ENCODE assay signal across 1 cellular context in the genomic region with DNA sequence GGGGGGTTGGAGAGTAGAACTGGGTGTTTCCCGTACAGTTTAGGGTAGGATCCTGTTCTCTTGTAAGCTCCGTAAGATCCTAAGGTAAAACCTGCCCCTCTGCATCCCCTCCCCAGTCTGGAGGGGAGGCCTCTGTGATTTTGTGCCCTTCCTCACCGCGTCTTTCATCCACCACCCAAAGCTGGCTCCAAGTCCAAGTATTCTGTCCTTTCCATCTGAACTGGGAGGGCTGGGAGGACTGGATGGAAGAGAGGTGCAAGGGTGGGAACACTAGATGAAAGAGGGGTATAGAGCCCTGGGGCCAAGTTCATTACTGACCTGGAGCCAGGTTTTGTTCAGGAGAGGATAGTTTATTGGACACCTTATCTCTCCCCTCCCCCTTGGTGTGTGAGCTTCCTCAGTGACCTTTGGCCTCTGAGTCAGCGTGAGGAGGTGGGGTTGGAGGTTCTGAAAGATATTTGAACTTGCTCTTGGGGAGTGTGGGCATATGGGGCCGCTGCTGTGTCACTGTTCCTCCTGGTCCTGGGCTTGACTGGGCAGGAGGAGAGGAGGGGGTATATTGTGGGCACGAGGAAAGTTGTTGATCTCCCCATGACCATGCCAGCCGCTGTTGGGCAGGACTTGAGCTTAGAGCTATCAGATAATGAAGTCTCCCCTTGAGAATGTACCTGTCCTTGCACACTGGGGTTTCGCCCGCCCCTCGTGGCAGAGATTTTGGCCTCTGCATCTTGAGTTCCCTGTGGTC.
A peak's percentile ranks its signal among the peaks of the same experiment; 100 is the strongest.
TF ChIP-seq lines count a peak whose summit lies in the region.

No MANE protein-coding gene starts in this region.

TF ChIP-seq in HepG2, 621 proteins besides CTCF, POLR2A, EP300 and RAD21 (continued from another document and continues in another):
- TF ChIP-seq, protein P1, sequence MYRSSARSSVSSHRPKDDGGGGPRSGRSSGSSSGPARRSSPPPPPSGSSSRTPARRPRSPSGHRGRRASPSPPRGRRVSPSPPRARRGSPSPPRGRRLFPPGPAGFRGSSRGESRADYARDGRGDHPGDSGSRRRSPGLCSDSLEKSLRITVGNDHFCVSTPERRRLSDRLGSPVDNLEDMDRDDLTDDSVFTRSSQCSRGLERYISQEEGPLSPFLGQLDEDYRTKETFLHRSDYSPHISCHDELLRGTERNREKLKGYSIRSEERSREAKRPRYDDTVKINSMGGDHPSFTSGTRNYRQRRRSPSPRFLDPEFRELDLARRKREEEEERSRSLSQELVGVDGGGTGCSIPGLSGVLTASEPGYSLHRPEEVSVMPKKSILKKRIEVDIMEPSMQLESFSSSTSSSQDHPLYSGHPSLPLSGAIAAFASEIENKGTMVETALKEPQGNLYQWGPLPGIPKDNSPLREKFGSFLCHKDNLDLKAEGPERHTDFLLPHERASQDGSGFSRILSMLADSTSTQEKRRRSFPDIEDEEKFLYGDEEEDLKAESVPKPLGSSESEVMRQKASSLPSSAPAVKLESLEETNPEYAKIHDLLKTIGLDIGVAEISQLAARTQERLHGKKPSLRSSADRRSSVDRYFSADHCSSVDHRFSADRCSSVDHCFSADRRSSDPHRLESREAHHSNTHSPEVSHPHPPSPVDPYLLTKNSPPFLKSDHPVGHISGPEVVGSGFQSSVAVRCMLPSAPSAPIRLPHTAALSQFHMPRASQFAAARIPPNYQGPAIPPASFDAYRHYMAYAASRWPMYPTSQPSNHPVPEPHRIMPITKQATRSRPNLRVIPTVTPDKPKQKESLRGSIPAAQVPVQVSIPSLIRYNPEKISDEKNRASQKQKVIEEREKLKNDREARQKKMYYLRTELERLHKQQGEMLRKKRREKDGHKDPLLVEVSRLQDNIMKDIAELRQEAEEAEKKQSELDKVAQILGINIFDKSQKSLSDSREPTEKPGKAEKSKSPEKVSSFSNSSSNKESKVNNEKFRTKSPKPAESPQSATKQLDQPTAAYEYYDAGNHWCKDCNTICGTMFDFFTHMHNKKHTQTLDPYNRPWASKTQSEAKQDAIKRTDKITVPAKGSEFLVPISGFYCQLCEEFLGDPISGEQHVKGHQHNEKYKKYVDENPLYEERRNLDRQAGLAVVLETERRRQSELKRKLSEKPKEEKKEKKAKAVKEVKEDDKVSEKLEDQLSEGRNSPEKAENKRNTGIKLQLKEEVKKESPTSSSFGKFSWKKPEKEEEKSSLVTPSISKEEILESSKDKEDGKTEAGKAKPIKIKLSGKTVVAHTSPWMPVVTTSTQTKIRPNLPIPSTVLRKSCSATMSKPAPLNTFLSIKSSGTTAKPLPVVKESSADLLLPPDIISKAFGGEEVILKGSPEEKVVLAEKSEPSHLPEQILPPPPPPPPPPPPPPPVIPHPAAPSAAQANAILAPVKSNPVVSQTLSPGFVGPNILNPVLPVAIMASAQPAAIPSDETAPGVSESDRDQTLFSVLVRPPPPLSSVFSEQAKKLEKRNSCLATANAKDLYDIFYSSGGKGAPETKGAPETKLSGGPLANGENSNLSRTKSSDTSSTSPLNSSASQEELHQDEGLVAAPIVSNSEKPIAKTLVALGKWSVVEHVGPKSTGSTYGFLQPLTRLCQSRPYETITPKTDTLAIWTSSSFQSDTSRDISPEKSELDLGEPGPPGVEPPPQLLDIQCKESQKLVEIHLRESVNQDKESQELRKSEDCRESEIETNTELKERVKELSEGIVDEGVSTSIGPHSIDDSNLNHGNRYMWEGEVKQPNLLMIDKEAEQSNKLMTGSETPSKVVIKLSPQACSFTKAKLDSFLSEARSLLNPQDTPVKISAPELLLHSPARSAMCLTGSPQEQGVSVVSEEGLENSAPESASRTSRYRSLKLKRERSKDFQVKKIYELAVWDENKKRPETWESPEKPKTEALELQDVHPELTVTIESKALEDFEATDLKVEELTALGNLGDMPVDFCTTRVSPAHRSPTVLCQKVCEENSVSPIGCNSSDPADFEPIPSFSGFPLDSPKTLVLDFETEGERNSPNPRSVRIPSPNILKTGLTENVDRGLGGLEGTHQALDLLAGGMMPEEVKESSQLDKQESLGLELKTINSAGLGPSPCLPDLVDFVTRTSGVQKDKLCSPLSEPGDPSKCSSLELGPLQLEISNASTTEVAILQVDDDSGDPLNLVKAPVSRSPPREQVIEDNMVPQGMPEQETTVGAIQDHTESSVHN (CRISPR knock-in tag; IDR thresholded peaks at IDR 0.05): peak; percentile 86; the same call in 1 of the 2 replicates
- TF ChIP-seq, protein P2, sequence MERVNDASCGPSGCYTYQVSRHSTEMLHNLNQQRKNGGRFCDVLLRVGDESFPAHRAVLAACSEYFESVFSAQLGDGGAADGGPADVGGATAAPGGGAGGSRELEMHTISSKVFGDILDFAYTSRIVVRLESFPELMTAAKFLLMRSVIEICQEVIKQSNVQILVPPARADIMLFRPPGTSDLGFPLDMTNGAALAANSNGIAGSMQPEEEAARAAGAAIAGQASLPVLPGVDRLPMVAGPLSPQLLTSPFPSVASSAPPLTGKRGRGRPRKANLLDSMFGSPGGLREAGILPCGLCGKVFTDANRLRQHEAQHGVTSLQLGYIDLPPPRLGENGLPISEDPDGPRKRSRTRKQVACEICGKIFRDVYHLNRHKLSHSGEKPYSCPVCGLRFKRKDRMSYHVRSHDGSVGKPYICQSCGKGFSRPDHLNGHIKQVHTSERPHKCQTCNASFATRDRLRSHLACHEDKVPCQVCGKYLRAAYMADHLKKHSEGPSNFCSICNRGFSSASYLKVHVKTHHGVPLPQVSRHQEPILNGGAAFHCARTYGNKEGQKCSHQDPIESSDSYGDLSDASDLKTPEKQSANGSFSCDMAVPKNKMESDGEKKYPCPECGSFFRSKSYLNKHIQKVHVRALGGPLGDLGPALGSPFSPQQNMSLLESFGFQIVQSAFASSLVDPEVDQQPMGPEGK (CRISPR knock-in tag; IDR thresholded peaks at IDR 0.05): peak; percentile 95
- peak; percentile 60; the same call in 1 of the 2 replicates for TF ChIP-seq ZNF44 (CRISPR knock-in tag; IDR thresholded peaks at IDR 0.05)
- TF ChIP-seq ZNF552 (CRISPR knock-in tag; IDR thresholded peaks at IDR 0.05; ENCODE audit: borderline replicate concordance): no peak
- peak; percentile 98 for TF ChIP-seq SP5 (CRISPR knock-in tag; IDR thresholded peaks at IDR 0.05; ENCODE audit: borderline replicate concordance, low read depth)
- TF ChIP-seq RXRA (CRISPR knock-in tag; IDR thresholded peaks at IDR 0.05): peak; percentile 97
- TF ChIP-seq TCF7 (IDR thresholded peaks at IDR 0.05; ENCODE audit: low read depth): peak; percentile 68
- peak; percentile 65; the same call in 1 of the 2 replicates for TF ChIP-seq CEBPG (CRISPR knock-in tag; IDR thresholded peaks at IDR 0.05)
- TF ChIP-seq ZKSCAN8 (CRISPR knock-in tag; IDR thresholded peaks at IDR 0.05; ENCODE audit: borderline replicate concordance): peak; percentile 86; the same call in 1 of the 2 replicates
- no peak; the same call in 1 of the 2 replicates for TF ChIP-seq ZNF547 (CRISPR knock-in tag; IDR thresholded peaks at IDR 0.05)
- peak; percentile 92 for TF ChIP-seq PHF21A (CRISPR knock-in tag; IDR thresholded peaks at IDR 0.05)
- TF ChIP-seq ZFP82 (CRISPR knock-in tag; IDR thresholded peaks at IDR 0.05; ENCODE audit: borderline replicate concordance): peak; percentile 39; the same call in 1 of the 2 replicates
- peak; percentile 75; the same call in 1 of the 2 replicates for TF ChIP-seq ZNF556 (CRISPR knock-in tag; IDR thresholded peaks at IDR 0.05; ENCODE audit: borderline replicate concordance)
- no peak for TF ChIP-seq ZNF678 (CRISPR knock-in tag; IDR thresholded peaks at IDR 0.05)
- peak; percentile 53; the same call in 1 of the 2 replicates for TF ChIP-seq ZNF782 (CRISPR knock-in tag; IDR thresholded peaks at IDR 0.05; ENCODE audit: borderline replicate concordance)
- peak; percentile 88 for TF ChIP-seq TARDBP (CRISPR knock-in tag; IDR thresholded peaks at IDR 0.05)
- peak; percentile 90 for TF ChIP-seq HMG20B (CRISPR knock-in tag; conservative IDR thresholded peaks at IDR 0.05)
- TF ChIP-seq ZNF558 (CRISPR knock-in tag; IDR thresholded peaks at IDR 0.05; ENCODE audit: borderline replicate concordance): peak; percentile 92; the same call in 1 of the 2 replicates
- 0 out of 2 replicates have a peak, but pooled peaks have one; percentile 3 for TF ChIP-seq ZNF773 (CRISPR knock-in tag; IDR thresholded peaks at IDR 0.05; ENCODE audit: borderline replicate concordance)
- TF ChIP-seq AGO1 (IDR thresholded peaks at IDR 0.05; ENCODE audit: low read depth, low read length, poor library complexity, severe bottlenecking): no peak
- TF ChIP-seq SPEN (CRISPR knock-in tag; IDR thresholded peaks at IDR 0.05; ENCODE audit: low read depth): peak; percentile 64; the same call in 1 of the 2 replicates
- no peak for TF ChIP-seq HNRNPUL1 (IDR thresholded peaks at IDR 0.05; ENCODE audit: low read depth, low read length)
- no peak for TF ChIP-seq ZNF549 (CRISPR knock-in tag; IDR thresholded peaks at IDR 0.05)
- TF ChIP-seq ESRRA (CRISPR knock-in tag; IDR thresholded peaks at IDR 0.05; ENCODE audit: low read depth): peak; percentile 25; the same call in 1 of the 2 replicates
- TF ChIP-seq KMT2A (CRISPR knock-in tag; IDR thresholded peaks at IDR 0.05): peak; percentile 59; the same call in 1 of the 2 replicates
- TF ChIP-seq SSRP1 (CRISPR knock-in tag; IDR thresholded peaks at IDR 0.05): peak; percentile 83; the same call in 1 of the 2 replicates
- TF ChIP-seq, protein P3, sequence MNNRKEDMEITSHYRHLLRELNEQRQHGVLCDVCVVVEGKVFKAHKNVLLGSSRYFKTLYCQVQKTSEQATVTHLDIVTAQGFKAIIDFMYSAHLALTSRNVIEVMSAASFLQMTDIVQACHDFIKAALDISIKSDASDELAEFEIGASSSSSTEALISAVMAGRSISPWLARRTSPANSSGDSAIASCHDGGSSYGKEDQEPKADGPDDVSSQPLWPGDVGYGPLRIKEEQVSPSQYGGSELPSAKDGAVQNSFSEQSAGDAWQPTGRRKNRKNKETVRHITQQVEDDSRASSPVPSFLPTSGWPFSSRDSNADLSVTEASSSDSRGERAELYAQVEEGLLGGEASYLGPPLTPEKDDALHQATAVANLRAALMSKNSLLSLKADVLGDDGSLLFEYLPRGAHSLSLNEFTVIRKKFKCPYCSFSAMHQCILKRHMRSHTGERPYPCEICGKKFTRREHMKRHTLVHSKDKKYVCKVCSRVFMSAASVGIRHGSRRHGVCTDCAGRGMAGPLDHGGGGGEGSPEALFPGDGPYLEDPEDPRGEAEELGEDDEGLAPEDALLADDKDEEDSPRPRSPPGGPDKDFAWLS (CRISPR knock-in tag; IDR thresholded peaks at IDR 0.05; ENCODE audit: borderline replicate concordance): 0 out of 2 replicates have a peak, but pooled peaks have one; percentile 58
- TF ChIP-seq CREM (IDR thresholded peaks at IDR 0.05): peak; percentile 73
- TF ChIP-seq CREM (CRISPR knock-in tag; IDR thresholded peaks at IDR 0.05): no peak
- TF ChIP-seq, protein P4, sequence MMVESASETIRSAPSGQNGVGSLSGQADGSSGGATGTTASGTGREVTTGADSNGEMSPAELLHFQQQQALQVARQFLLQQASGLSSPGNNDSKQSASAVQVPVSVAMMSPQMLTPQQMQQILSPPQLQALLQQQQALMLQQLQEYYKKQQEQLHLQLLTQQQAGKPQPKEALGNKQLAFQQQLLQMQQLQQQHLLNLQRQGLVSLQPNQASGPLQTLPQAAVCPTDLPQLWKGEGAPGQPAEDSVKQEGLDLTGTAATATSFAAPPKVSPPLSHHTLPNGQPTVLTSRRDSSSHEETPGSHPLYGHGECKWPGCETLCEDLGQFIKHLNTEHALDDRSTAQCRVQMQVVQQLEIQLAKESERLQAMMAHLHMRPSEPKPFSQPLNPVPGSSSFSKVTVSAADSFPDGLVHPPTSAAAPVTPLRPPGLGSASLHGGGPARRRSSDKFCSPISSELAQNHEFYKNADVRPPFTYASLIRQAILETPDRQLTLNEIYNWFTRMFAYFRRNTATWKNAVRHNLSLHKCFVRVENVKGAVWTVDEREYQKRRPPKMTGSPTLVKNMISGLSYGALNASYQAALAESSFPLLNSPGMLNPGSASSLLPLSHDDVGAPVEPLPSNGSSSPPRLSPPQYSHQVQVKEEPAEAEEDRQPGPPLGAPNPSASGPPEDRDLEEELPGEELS (CRISPR knock-in tag; IDR thresholded peaks at IDR 0.05): peak; percentile 89
- peak; percentile 74 for TF ChIP-seq SMAD3 (CRISPR knock-in tag; IDR thresholded peaks at IDR 0.05)
- peak; percentile 66; the same call in 1 of the 2 replicates for TF ChIP-seq ZSCAN25 (CRISPR knock-in tag; IDR thresholded peaks at IDR 0.05)
- TF ChIP-seq, protein P5, sequence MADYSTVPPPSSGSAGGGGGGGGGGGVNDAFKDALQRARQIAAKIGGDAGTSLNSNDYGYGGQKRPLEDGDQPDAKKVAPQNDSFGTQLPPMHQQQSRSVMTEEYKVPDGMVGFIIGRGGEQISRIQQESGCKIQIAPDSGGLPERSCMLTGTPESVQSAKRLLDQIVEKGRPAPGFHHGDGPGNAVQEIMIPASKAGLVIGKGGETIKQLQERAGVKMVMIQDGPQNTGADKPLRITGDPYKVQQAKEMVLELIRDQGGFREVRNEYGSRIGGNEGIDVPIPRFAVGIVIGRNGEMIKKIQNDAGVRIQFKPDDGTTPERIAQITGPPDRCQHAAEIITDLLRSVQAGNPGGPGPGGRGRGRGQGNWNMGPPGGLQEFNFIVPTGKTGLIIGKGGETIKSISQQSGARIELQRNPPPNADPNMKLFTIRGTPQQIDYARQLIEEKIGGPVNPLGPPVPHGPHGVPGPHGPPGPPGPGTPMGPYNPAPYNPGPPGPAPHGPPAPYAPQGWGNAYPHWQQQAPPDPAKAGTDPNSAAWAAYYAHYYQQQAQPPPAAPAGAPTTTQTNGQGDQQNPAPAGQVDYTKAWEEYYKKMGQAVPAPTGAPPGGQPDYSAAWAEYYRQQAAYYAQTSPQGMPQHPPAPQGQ (CRISPR knock-in tag; IDR thresholded peaks at IDR 0.05; ENCODE audit: borderline replicate concordance): peak; percentile 19; the same call in 1 of the 2 replicates
- TF ChIP-seq MXI1 (IDR thresholded peaks at IDR 0.05; ENCODE audit: borderline replicate concordance, low read depth, low read length): peak; percentile 67; the same call in 1 of the 3 replicates
- TF ChIP-seq PCBP1 (IDR thresholded peaks at IDR 0.05; ENCODE audit: borderline replicate concordance, low read depth, low read length): no peak
- peak; percentile 8; the same call in 1 of the 2 replicates for TF ChIP-seq ZNF788 (CRISPR knock-in tag; IDR thresholded peaks at IDR 0.05; ENCODE audit: borderline replicate concordance)
- TF ChIP-seq MTA1 (CRISPR knock-in tag; IDR thresholded peaks at IDR 0.05; ENCODE audit: borderline replicate concordance): peak; percentile 83
- TF ChIP-seq, protein P6, sequence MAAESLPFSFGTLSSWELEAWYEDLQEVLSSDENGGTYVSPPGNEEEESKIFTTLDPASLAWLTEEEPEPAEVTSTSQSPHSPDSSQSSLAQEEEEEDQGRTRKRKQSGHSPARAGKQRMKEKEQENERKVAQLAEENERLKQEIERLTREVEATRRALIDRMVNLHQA (CRISPR knock-in tag; IDR thresholded peaks at IDR 0.05): no peak
- peak; percentile 82 for TF ChIP-seq GFI1 (CRISPR knock-in tag; IDR thresholded peaks at IDR 0.05; ENCODE audit: borderline replicate concordance)
